In genomic region chr7:127912901-127913300, GRCh38 we compare ENCODE assay signal across 1 cellular context.
TF ChIP-seq lines count a peak whose summit lies in the region.

No MANE protein-coding gene starts in this region.

TF ChIP-seq in GM12878, 131 proteins besides CTCF, POLR2A, EP300 and RAD21 (continued from another document):
- TF ChIP-seq IKZF2 (IDR thresholded peaks at IDR 0.05) (no peak), BCL11A (IDR thresholded peaks at IDR 0.05; ENCODE audit: low read depth, low read length) (no peak), KAT2A (conservative IDR thresholded peaks at IDR 0.05; ENCODE audit: control insufficient read depth, low read depth, low read length) (no peak), GATAD2B (conservative IDR thresholded peaks at IDR 0.05; ENCODE audit: low read depth) (no peak), CEBPB (IDR thresholded peaks at IDR 0.05; ENCODE audit: borderline replicate concordance in 1 of 2, low read depth in 2 of 2, low read length in 2 of 2) (no peak), ZNF687 (IDR thresholded peaks at IDR 0.05) (no peak), FOXK2 (IDR thresholded peaks at IDR 0.05) (no peak)
TF ChIP-seq in GM12878: peak in this region for 0.
